ENCODE assay signal across 8 cellular contexts in the genomic region with DNA sequence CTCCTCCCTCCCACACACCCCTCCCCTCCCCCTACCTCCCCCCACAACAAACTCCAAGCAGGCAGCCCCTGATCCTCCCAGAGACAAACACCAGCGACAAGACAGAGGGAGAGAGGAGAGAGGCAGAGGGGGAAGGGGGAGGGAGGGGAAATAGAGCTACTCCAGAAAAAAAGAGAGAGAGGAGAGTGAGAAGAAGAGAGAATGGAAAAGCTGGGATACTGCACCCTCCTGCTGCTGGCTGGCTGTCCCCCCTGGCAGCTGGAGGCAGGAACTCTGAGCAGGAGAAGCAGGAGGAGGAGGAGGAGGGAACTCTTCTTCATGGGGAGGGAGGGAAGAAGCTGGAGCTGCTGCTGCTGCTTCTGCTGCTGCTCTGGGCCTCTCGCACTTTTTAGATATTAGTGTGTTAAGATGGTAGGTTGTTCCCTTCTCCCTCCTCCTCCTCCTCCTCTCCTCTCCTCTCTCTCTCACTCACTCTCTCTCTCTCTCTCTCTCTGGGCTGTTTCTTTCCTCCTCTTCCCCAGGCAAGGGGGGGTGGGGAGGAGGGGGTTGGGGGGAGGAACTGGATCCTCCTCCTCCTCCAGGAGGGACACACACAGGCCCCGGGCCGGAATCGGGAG. TPM values are rescaled to one million over a fixed set of nuclear protein-coding genes. Genes with fewer than 3 reads are reported as not detected.
DNase-seq lines count a peak whose midpoint lies in the region; ATAC-seq, FAIRE-seq and TF ChIP-seq lines count a peak whose summit lies in the region.

No MANE protein-coding gene starts in this region.

- 1% methylated on average over 5 of the region's 5 CpGs for WGBS in SK-N-SH (ENCODE audit: low lambda C conversion rate)

- H3K9me3 ChIP-seq in Loucy (ENCODE audit: insufficient read depth, low read depth, low read length) (no peaks in the 10 kb centered on the region), SK-N-SH (no peaks in the 10 kb centered on the region), keratinocyte (ENCODE audit: control insufficient read depth, low read depth, low read length) (no peaks in the 10 kb centered on the region)

- H3F3A ChIP-seq in Loucy (ENCODE audit: low read depth) (peaks cover 13% of the 10 kb centered on the region), SK-N-SH (replicated peaks; ENCODE audit: insufficient read depth) (peaks cover 19% of the 10 kb centered on the region)

- no peaks in the 10 kb centered on the region for H3K27me3 ChIP-seq in Loucy (ENCODE audit: insufficient read depth, low read length, poor library complexity, severe bottlenecking)
- no peaks in the 10 kb centered on the region for H3K27me3 ChIP-seq in SK-N-SH (ENCODE audit: insufficient read depth)
- no peaks in the 10 kb centered on the region for H3K27me3 ChIP-seq in keratinocyte (ENCODE audit: control insufficient read depth, extremely low read depth, insufficient read depth, low read length)

- H3K4me1 ChIP-seq in Loucy (ENCODE audit: insufficient read depth, low read length, poor library complexity, severe bottlenecking) (peaks cover 36% of the 10 kb centered on the region), SK-N-SH (ENCODE audit: control insufficient read depth in 1 of 2, insufficient read depth in 2 of 2, low read depth in 1 of 2, low read length in 1 of 2) (peaks cover 16 to 33% of the 10 kb centered on the region in 2 experiments; a peak in 3 of 4 replicates), keratinocyte (ENCODE audit: control insufficient read depth, extremely low read depth, insufficient read depth, low read length) (peaks cover 9% of the 10 kb centered on the region)

- peak; percentile 11 for ATAC-seq in GM19025 (IDR thresholded peaks at IDR 0.05; ENCODE audit: low read depth, unreplicated experiment)

- in situ Hi-C loops in ACHN (cut with HindIII; ENCODE audit: low pct_ligation_motif_present, low pct_unique_long_range_greater_than_20kb, low sequenced_read_pairs) (no loop called here), T47D (cut with HindIII; ENCODE audit: low pct_unique_long_range_greater_than_20kb, low sequenced_read_pairs) (no loop called here)

- H3K4me2 ChIP-seq in Loucy (ENCODE audit: low read depth, low read length, poor library complexity, severe bottlenecking) = peak overlapping the region; percentile 90
- peak overlapping the region; percentile 86 for H3K4me2 ChIP-seq in SK-N-SH
- H3K4me2 ChIP-seq in keratinocyte (ENCODE audit: control insufficient read depth, extremely low read depth, insufficient read depth, low read depth, low read length) = peak overlapping the region; percentile 89

- no peak for TF ChIP-seq EP300 in SK-N-SH (IDR thresholded peaks at IDR 0.05; ENCODE audit: borderline replicate concordance in 1 of 2, low read depth in 1 of 2, low read length in 1 of 2)

- no peaks in the 10 kb centered on the region for H3K9me1 ChIP-seq in keratinocyte (ENCODE audit: control insufficient read depth, extremely low read depth, insufficient read depth, low read length)

- TF ChIP-seq CTCF in Loucy (conservative IDR thresholded peaks at IDR 0.05; ENCODE audit: low read length) (no peak), SK-N-SH (IDR thresholded peaks at IDR 0.05) (no peak), keratinocyte (optimal IDR thresholded peaks at IDR 0.05 in 1 of 3, IDR thresholded peaks at IDR 0.05 in 1 of 3, conservative IDR thresholded peaks at IDR 0.05 in 1 of 3; ENCODE audit: extremely low read depth in 1 of 3, insufficient read depth in 2 of 3, low read length in 3 of 3) (no peak)

- H4K20me1 ChIP-seq in Loucy (ENCODE audit: insufficient read depth, low read length, poor library complexity, severe bottlenecking) (peaks cover 34% of the 10 kb centered on the region), SK-N-SH (ENCODE audit: insufficient read depth) (peaks cover 29% of the 10 kb centered on the region; the same call in 1 of the 2 replicates), keratinocyte (ENCODE audit: control insufficient read depth, extremely low read depth, insufficient read depth, low read length) (no peaks in the 10 kb centered on the region)

- no peak for FAIRE-seq in keratinocyte (lab: Jason Lieb, UNC)

- peak; percentile 65 for DNase-seq in ACHN
- DNase-seq in SK-N-SH = peak; percentile 73
- peak; percentile 51 to 85 for DNase-seq in T47D (ENCODE audit: low read depth in 1 of 2, low spot score in 1 of 2)
- DNase-seq in keratinocyte (ENCODE audit: low read depth, low spot score) = no peak
- DNase-seq in smooth muscle cell of the brain vasculature (ENCODE audit: low read depth, low spot score) = peak; percentile 55
- DNase-seq in amniotic stem cell (lab: John Stamatoyannopoulos, UW) = no peak

- H3K27ac ChIP-seq in SK-N-SH (ENCODE audit: low read depth in 2 of 2, low read length in 1 of 2) (peak overlapping the region; percentile 90 to 98), keratinocyte (ENCODE audit: control insufficient read depth, insufficient read depth, low read length) (peak overlapping the region; percentile 76)

- H3K9me2 ChIP-seq in Loucy (replicated peaks; ENCODE audit: low read depth, low read length) (no peaks in the 10 kb centered on the region), SK-N-SH (no peaks in the 10 kb centered on the region)

- dilution Hi-C loops in keratinocyte (cut with MboI; ENCODE audit: extremely low pct_ligation_motif_present, low sequenced_read_pairs) = no loop called here

- H3K4me3 ChIP-seq in Loucy (ENCODE audit: low read length, poor library complexity, severe bottlenecking) = peak overlapping the region; percentile 89
- H3K4me3 ChIP-seq in SK-N-SH (ENCODE audit: low read depth in 2 of 2, low read length in 1 of 2) = peak overlapping the region; percentile 69 to 70
- H3K4me3 ChIP-seq in keratinocyte (ENCODE audit: control insufficient read depth in 2 of 3, extremely low read depth in 1 of 3, insufficient read depth in 2 of 3, low read depth in 1 of 3, low read length in 3 of 3) = peak overlapping the region; percentile 67 to 86 (median 85)

- H3K36me3 ChIP-seq in Loucy (ENCODE audit: insufficient read depth, low read length) (no peaks in the 10 kb centered on the region), SK-N-SH (replicated peaks in 1 of 2; ENCODE audit: control insufficient read depth in 1 of 2, insufficient read depth in 2 of 2, low read length in 1 of 2) (no peaks in the 10 kb centered on the region), keratinocyte (ENCODE audit: control insufficient read depth in 2 of 2, extremely low read depth in 1 of 2, insufficient read depth in 2 of 2, low read length in 2 of 2) (no peaks in the 10 kb centered on the region)

- H2AFZ ChIP-seq in Loucy (ENCODE audit: low read length) (peak overlapping the region; percentile 89), SK-N-SH (ENCODE audit: low read depth) (peak overlapping the region; percentile 66), keratinocyte (ENCODE audit: control insufficient read depth, low read length) (peak overlapping the region; percentile 83)

- peaks cover 44% of the 10 kb centered on the region for H3K79me2 ChIP-seq in Loucy (ENCODE audit: insufficient read depth, low read length)
- H3K79me2 ChIP-seq in SK-N-SH (ENCODE audit: insufficient read depth) = peaks cover 38% of the 10 kb centered on the region
- peaks cover 36% of the 10 kb centered on the region for H3K79me2 ChIP-seq in keratinocyte (ENCODE audit: control insufficient read depth, insufficient read depth, low read length)

- H3K9ac ChIP-seq in Loucy (ENCODE audit: low read depth, low read length, poor library complexity, severe bottlenecking) = peak overlapping the region; percentile 90
- H3K9ac ChIP-seq in SK-N-SH = peak overlapping the region; percentile 75
- H3K9ac ChIP-seq in keratinocyte (ENCODE audit: control insufficient read depth, extremely low read depth, insufficient read depth, low read length) = peak overlapping the region; percentile 83

- TF ChIP-seq RAD21 in SK-N-SH (IDR thresholded peaks at IDR 0.05; ENCODE audit: low read length) = no peak

- CTCF ChIA-PET in SK-N-SH (lab: Yijun Ruan, JAX) = interaction anchor here (0.9 kb wide), 1 partner anchor 223 kb away, joined by 3 read pairs; no protein-coding TSS in a partner anchor

- POLR2A ChIA-PET in SK-N-SH (lab: Yijun Ruan, JAX) = interaction anchor here (0.6 to 1.1 kb wide), 3 partner anchors 16 to 262 kb away, joined by 3 to 6 read pairs (median 5); no protein-coding TSS in a partner anchor

TF ChIP-seq in SK-N-SH, 30 proteins besides CTCF, POLR2A, EP300 and RAD21 (continues in another document):
- TF ChIP-seq MAX (IDR thresholded peaks at IDR 0.05; ENCODE audit: low read depth) = 0 out of 2 replicates have a peak, but pooled peaks have one; percentile 26
- no peak for TF ChIP-seq NRF1 (IDR thresholded peaks at IDR 0.05; ENCODE audit: low read depth, low read length)
- no peak for TF ChIP-seq FOSL2 (IDR thresholded peaks at IDR 0.05; ENCODE audit: borderline replicate concordance, low read depth)

RNA-seq across cellular contexts. Expression of gene PHF21A, which starts 0.4 kb away (rescaled TPM):
- polyA plus RNA-seq in SK-N-SH (2012; rRNA removed) = 18.8 and 20.9 TPM in 2 replicates
- 14.3 and 16.7 TPM in 2 replicates for polyA plus RNA-seq in SK-N-SH (2012; cell fraction: cytosol; rRNA removed)
- polyA plus RNA-seq in SK-N-SH (2012; cell fraction: nucleus; rRNA removed) = 59.1 and 60.8 TPM in 2 replicates
- polyA plus RNA-seq in keratinocyte = 10.8 to 16.1 TPM (median 11.7 TPM) in 3 replicates
- 62.2 TPM for polyA plus RNA-seq in keratinocyte (2011; ENCODE audit: low read depth)
- polyA plus RNA-seq in keratinocyte (2011; cell fraction: cytosol; rRNA removed) = 13.9 and 14.3 TPM in 2 replicates
- 39.6 and 45.4 TPM in 2 replicates for polyA plus RNA-seq in keratinocyte (2011; cell fraction: nucleus; rRNA removed)
- polyA plus RNA-seq in keratinocyte (2012; ENCODE audit: low replicate concordance) = 12.0 and 13.3 TPM in 2 replicates
- 11.6 to 19.3 TPM (median 13.3 TPM) in 3 replicates for polyA minus RNA-seq in keratinocyte
- 10.0 TPM for polyA minus RNA-seq in keratinocyte (2011; cell fraction: cytosol; rRNA and poly(A)+ RNA removed)
- polyA minus RNA-seq in keratinocyte (2011; cell fraction: nucleus; rRNA and poly(A)+ RNA removed) = 10.9 and 32.7 TPM in 2 replicates

Comparison
In these comparisons a context has a peak if more than half of its experiments do, and no peak if none do; other contexts are left out.
1. DNase-seq: peak in ACHN (single experiment), SK-N-SH (single experiment), T47D (2 of 2) and smooth muscle cell of the brain vasculature (single experiment); none in keratinocyte (single experiment) and amniotic stem cell (single experiment).
2. Peak in every context shown above with its lines, with median percentiles within 50 percentile points of each other: H2AFZ ChIP-seq, H3K4me2 ChIP-seq, H3K4me3 ChIP-seq and H3K9ac ChIP-seq.